Comparison of ENCODE assay signal across 6 cellular contexts in genomic region chr13:22001336-22001735, GRCh38.
"Had no signal": no experiment of that assay in that cellular context is flagged by ENCODE, and none has a peak within 500 bp of the region (broad histone marks: within the 10 kb centered on the region; RNA-seq: fewer than 3 reads in every experiment).

No MANE protein-coding gene starts in this region.

- H3K4me3 ChIP-seq: GM23338 had no signal

- H3K27ac Mint-ChIP-seq: GM23338, H9, IgD-negative memory B cell had no signal

- H3K4me1 Mint-ChIP-seq: GM23338, H9 had no signal

- H3K36me3 Mint-ChIP-seq: IgD-negative memory B cell had no signal

- H3K9me3 Mint-ChIP-seq: GM23338, H9 had no signal

- H3K27ac ChIP-seq: HL-60 had no signal

- H3K4me3 Mint-ChIP-seq: GM23338, H9, IgD-negative memory B cell had no signal

- ATAC-seq: GM23338, HepG2 had no signal

- DNase-seq: H9, HCEC 1CT had no signal
